ENCODE assay signal across 15 cellular contexts in the genomic region with DNA sequence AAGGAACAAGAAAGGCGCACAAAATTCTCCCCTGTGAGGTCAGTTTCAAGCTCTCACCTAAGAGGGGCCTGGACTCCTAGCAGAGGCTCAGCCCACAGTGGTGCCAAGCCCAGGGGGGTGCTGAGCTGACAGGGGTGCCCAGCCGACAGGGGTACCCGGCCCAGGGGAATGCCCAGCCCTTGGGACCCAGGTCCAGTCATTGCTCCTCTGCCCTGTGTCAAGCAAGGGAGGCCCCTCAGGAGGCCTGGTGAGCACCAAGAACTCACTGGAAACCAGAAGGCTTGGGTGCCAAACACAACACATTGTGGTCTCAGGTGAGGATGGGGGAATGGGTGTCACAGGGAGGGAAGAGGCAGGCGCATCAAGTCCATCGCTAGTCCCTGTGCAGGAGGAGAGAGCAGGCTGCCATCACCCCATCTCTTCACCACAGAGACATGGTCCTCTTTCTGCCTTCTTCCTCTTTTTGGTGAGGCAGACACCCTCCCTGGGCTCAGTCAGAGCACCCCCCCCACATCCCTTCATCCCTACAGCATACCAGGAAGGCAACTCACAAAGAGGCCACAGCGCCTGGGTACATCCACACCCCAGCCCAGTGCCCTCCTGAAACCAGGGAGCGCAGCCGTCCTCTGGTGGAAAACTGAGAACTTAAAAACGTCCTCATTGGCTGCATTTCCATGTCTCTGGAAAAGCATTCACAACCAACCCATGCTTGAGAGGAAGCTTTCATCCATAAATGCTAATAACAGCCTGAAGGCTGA.
A peak's percentile ranks its signal among the peaks of the same experiment; 100 is the strongest.
DNase-seq lines count a peak whose midpoint lies in the region; ATAC-seq, FAIRE-seq and TF ChIP-seq lines count a peak whose summit lies in the region.
"Had no signal": no experiment of that assay in that cellular context is flagged by ENCODE, and none has a peak within 500 bp of the region (broad histone marks: within the 10 kb centered on the region; RNA-seq: fewer than 3 reads in every experiment).

No MANE protein-coding gene starts in this region.

- H3K27ac Mint-ChIP-seq in nephron (peak overlapping the region; percentile 97 to 98 (median 98)), MCF 10A (ENCODE audit: low read depth, unreplicated experiment) (no peak overlapping the region)

- H3K9me2 ChIP-seq in DOHH2 (replicated peaks; ENCODE audit: control insufficient read depth, low read length), result no peaks in the 10 kb centered on the region

- H3K27me3 Mint-ChIP-seq in nephron (ENCODE audit: low read depth), result no peaks in the 10 kb centered on the region
- H3K27me3 Mint-ChIP-seq in MCF 10A (ENCODE audit: insufficient read depth, unreplicated experiment), result no peaks in the 10 kb centered on the region

- H3K9me3 Mint-ChIP-seq in nephron (no peaks in the 10 kb centered on the region), MCF 10A (ENCODE audit: unreplicated experiment) (no peaks in the 10 kb centered on the region)

- H3K9me3 ChIP-seq in DOHH2 (ENCODE audit: control insufficient read depth, insufficient read depth, low read length), result no peaks in the 10 kb centered on the region
- no peaks in the 10 kb centered on the region for H3K9me3 ChIP-seq in GM12878 (replicated peaks; ENCODE audit: control insufficient read depth, insufficient read depth, low read length)
- H3K9me3 ChIP-seq: Caco-2 had no signal

- H4K20me1 ChIP-seq in DOHH2 (ENCODE audit: control insufficient read depth, insufficient read depth, low read depth, low read length) (no peaks in the 10 kb centered on the region), GM12878 (ENCODE audit: control insufficient read depth, insufficient read depth) (no peaks in the 10 kb centered on the region)

- TF ChIP-seq POLR2A in GM12878 (IDR thresholded peaks at IDR 0.05; ENCODE audit: low read depth, low read length), result no peak

- H3K4me1 Mint-ChIP-seq in nephron, result peaks cover 57% of the 10 kb centered on the region
- peaks cover 7% of the 10 kb centered on the region for H3K4me1 Mint-ChIP-seq in MCF 10A (ENCODE audit: insufficient read depth, unreplicated experiment)

- DNase-seq in KBM-7 (peak; percentile 3), GM12878 (ENCODE audit: low read depth, low spot score) (no peak), RCC 7860 (ENCODE audit: low spot score) (no peak), MCF 10A (ENCODE audit: unreplicated experiment) (no peak), iPS-NIHi7 (ENCODE audit: extremely low spot score) (no peak), NCI-H2196 treated with DMSO at 0.1 percent for 48 hours (lab: John Stamatoyannopoulos, UW; ENCODE audit: unreplicated experiment) (no peak)
- DNase-seq: Caco-2, GM23248, KG1, NCI-H187 treated with DMSO at 0.1 percent for 48 hours, PC-9 had no signal

- RAD21 ChIA-PET in GM12878 (lab: Charles Lee; ENCODE audit: unreplicated experiment), result no interaction called here

- 66% methylated on average over 9 of the region's 9 CpGs for WGBS in GM12878 (ENCODE audit: insufficient coverage, insufficient replicate concordance, low lambda C conversion rate, missing lambda C conversion rate)

- H2AFZ ChIP-seq in GM12878 (ENCODE audit: control insufficient read depth, low read depth, low read length), result no peak overlapping the region
- H2AFZ ChIP-seq: GM23248, PC-9 had no signal

- FAIRE-seq in GM12878 (lab: Jason Lieb, UNC) (no peak), RCC 7860 (lab: Jason Lieb, UNC) (no peak)
- FAIRE-seq: GM18507 had no signal

- CTCF ChIA-PET in GM12878 (lab: Yijun Ruan, JAX), result interaction anchor here (0.6 kb wide), 1 partner anchor 380 kb away, joined by 3 read pairs; no protein-coding TSS in a partner anchor
- CTCF ChIA-PET in MCF 10A (lab: Yijun Ruan, JAX), result interaction anchor here (0.7 kb wide), 1 partner anchor 146 kb away, joined by 3 read pairs; no protein-coding TSS in a partner anchor

- POLR2A ChIA-PET in GM12878 (lab: Charles Lee), result no interaction called here
- POLR2A ChIA-PET in MCF 10A (lab: Yijun Ruan, JAX), result interaction anchor here (0.9 to 1.6 kb wide), 2 partner anchors 19 to 24 kb away, joined by 3 to 5 read pairs; no protein-coding TSS in a partner anchor

- no peaks in the 10 kb centered on the region for H3K36me3 Mint-ChIP-seq in nephron (ENCODE audit: low read depth)
- H3K36me3 Mint-ChIP-seq in MCF 10A (ENCODE audit: insufficient read depth, unreplicated experiment), result no peaks in the 10 kb centered on the region

- H3K79me2 ChIP-seq in DOHH2 (ENCODE audit: control insufficient read depth, low read length) (no peaks in the 10 kb centered on the region), GM12878 (ENCODE audit: control insufficient read depth, insufficient read depth, low read length) (no peaks in the 10 kb centered on the region)

- H3F3A ChIP-seq in DOHH2 (ENCODE audit: control insufficient read depth, insufficient read depth), result peaks cover 3% of the 10 kb centered on the region

- BruUV-seq in GM12878 (replicated peaks; lab: Mats Ljungman, UMichigan), result no TSS peak
- no TSS peak for BruUV-seq in MCF 10A (replicated peaks; lab: Mats Ljungman, UMichigan)

- H3K4me3 Mint-ChIP-seq in nephron (no peak overlapping the region), MCF 10A (ENCODE audit: unreplicated experiment) (no peak overlapping the region)

- peak overlapping the region; percentile 26; the same call in 1 of the 2 replicates for H3K27ac ChIP-seq in DOHH2 (ENCODE audit: low read depth, low read length)
- H3K27ac ChIP-seq in GM12878 (ENCODE audit: control insufficient read depth, insufficient read depth), result no peak overlapping the region
- H3K27ac ChIP-seq: GM23248, PC-9 had no signal

- H3K4me1 ChIP-seq in DOHH2 (ENCODE audit: control insufficient read depth, low read length) (peaks cover 43% of the 10 kb centered on the region), GM12878 (ENCODE audit: control insufficient read depth, insufficient read depth, low read length) (peaks cover 3% of the 10 kb centered on the region; the same call in 1 of the 2 replicates)

- intact Hi-C loops in GM12878 (cut with micrococcal nuclease; ENCODE audit: unreplicated experiment), result no loop called here
- intact Hi-C loops in MCF 10A (cut with micrococcal nuclease), result no loop called here

- no peak for TF ChIP-seq RAD21 in GM12878 (IDR thresholded peaks at IDR 0.05; ENCODE audit: insufficient read depth, low read depth, low read length)

- H3K36me3 ChIP-seq in DOHH2 (ENCODE audit: control insufficient read depth, low read length) (no peaks in the 10 kb centered on the region), GM12878 (ENCODE audit: control insufficient read depth in 2 of 2, insufficient read depth in 2 of 2, low read length in 1 of 2) (no peaks in the 10 kb centered on the region)

- H3K4me3 ChIP-seq in DOHH2 (ENCODE audit: low read length) (peak overlapping the region; percentile 27), GM12878 (no peak overlapping the region)
- H3K4me3 ChIP-seq: GM23248, PC-9 had no signal

- TF ChIP-seq CTCF in DOHH2 (IDR thresholded peaks at IDR 0.05; ENCODE audit: low read depth, low read length, poor library complexity, severe bottlenecking) (no peak), GM12878 (IDR thresholded peaks at IDR 0.05 in 2 of 3, conservative IDR thresholded peaks at IDR 0.05 in 1 of 3; ENCODE audit: control insufficient read depth in 2 of 3, extremely low read depth in 1 of 3, insufficient read depth in 1 of 3, low read depth in 3 of 3, low read length in 3 of 3) (no peak), nephron (IDR thresholded peaks at IDR 0.05; ENCODE audit: unreplicated experiment in 3 of 3) (no peak), MCF 10A (IDR thresholded peaks at IDR 0.05; ENCODE audit: unreplicated experiment) (no peak)

- H3K27me3 ChIP-seq in DOHH2 (ENCODE audit: control insufficient read depth, low read length) (no peaks in the 10 kb centered on the region), GM12878 (replicated peaks in 1 of 2; ENCODE audit: control insufficient read depth in 2 of 2, insufficient read depth in 2 of 2, low read length in 1 of 2) (no peaks in the 10 kb centered on the region)

- H3K9ac ChIP-seq in GM12878 (ENCODE audit: control insufficient read depth, insufficient read depth, low read length), result no peak overlapping the region
- H3K9ac ChIP-seq: GM23248 had no signal

- ATAC-seq in GM12878, result 0 out of 3 replicates have a peak, but pooled peaks have one; percentile 32
- ATAC-seq: HCT116 had no signal

- in situ Hi-C loops in KBM-7 (cut with MboI; ENCODE audit: low pct_unique_long_range_greater_than_20kb, low sequenced_read_pairs) (no loop called here), GM12878 (cut with MboI) (no loop called here)

- no peak for TF ChIP-seq EP300 in GM12878 (IDR thresholded peaks at IDR 0.05; ENCODE audit: borderline replicate concordance in 1 of 2, control insufficient read depth in 1 of 2, low read depth in 2 of 2, low read length in 2 of 2)

- SMC1A ChIA-PET in GM12878 (lab: Charles Lee; ENCODE audit: uncharacterized antibody, unreplicated experiment), result interaction anchor here (0.6 to 0.7 kb wide), 2 partner anchors 14 to 81 kb away, joined by 3 read pairs; no protein-coding TSS in a partner anchor

- H3K4me2 ChIP-seq in DOHH2 (ENCODE audit: low read length), result peak overlapping the region; percentile 65
- H3K4me2 ChIP-seq in GM12878 (ENCODE audit: control insufficient read depth, insufficient read depth), result no peak overlapping the region
- H3K4me2 ChIP-seq: PC-9 had no signal

TF ChIP-seq in GM12878, 131 proteins besides CTCF, POLR2A, EP300 and RAD21:
- no peak for TF ChIP-seq FOXK2 (IDR thresholded peaks at IDR 0.05)
- TF ChIP-seq, protein P1, sequence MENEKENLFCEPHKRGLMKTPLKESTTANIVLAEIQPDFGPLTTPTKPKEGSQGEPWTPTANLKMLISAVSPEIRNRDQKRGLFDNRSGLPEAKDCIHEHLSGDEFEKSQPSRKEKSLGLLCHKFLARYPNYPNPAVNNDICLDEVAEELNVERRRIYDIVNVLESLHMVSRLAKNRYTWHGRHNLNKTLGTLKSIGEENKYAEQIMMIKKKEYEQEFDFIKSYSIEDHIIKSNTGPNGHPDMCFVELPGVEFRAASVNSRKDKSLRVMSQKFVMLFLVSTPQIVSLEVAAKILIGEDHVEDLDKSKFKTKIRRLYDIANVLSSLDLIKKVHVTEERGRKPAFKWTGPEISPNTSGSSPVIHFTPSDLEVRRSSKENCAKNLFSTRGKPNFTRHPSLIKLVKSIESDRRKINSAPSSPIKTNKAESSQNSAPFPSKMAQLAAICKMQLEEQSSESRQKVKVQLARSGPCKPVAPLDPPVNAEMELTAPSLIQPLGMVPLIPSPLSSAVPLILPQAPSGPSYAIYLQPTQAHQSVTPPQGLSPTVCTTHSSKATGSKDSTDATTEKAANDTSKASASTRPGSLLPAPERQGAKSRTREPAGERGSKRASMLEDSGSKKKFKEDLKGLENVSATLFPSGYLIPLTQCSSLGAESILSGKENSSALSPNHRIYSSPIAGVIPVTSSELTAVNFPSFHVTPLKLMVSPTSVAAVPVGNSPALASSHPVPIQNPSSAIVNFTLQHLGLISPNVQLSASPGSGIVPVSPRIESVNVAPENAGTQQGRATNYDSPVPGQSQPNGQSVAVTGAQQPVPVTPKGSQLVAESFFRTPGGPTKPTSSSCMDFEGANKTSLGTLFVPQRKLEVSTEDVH (IDR thresholded peaks at IDR 0.05; ENCODE audit: low read depth, partially characterized antibody), result no peak
- peak; percentile 38; the same call in 1 of the 2 replicates for TF ChIP-seq SPI1 (IDR thresholded peaks at IDR 0.05; ENCODE audit: borderline replicate concordance, insufficient read depth, low read depth, low read length)
- TF ChIP-seq STAT3 (IDR thresholded peaks at IDR 0.05; ENCODE audit: low read depth, low read length), result no peak
TF ChIP-seq in GM12878: peak in this region for 1.
